ENCODE assay signal across 23 cellular contexts in the genomic region with DNA sequence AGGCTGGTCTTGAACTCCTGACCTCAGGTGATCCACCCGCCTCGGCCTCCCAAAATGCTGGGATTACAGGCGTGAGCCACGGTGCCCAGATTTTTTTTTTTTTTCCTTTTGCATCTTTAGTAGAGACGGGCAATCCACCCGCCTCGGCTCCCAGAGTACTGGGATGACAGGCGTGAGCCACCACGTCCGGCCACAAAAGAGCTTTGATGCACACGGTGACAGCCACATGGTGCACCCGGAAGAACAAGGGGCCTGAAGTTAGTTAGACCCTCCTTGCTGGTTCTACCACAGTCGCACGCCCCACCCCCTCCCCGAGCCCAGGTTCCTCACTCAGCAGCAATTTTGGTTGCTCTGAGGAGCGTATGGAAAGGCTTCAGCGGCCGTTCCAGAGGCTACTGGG.
"Had no signal": no experiment of that assay in that cellular context is flagged by ENCODE, and none has a peak within 500 bp of the region (broad histone marks: within the 10 kb centered on the region; RNA-seq: fewer than 3 reads in every experiment).

No MANE protein-coding gene starts in this region.

- H3K9me3 ChIP-seq: adrenal gland, ascending aorta, colonic mucosa, gastrocnemius medialis, thyroid gland had no signal

- H3K27me3 Mint-ChIP-seq: activated CD4-positive, alpha-beta T cell treated with anti-CD3 and anti-CD28 coated beads, Interleukin-2, amount 10 ng/mL, durations not matched to agents 24 days and 14 days; activated naive CD4-positive, alpha-beta T cell treated with anti-CD3 and anti-CD28 coated beads, Interleukin-2, amount 10 ng/mL, durations not matched to agents 7 days and 5 days; T-cell had no signal

- H3K4me1 Mint-ChIP-seq: activated CD4-positive, alpha-beta T cell treated with anti-CD3 and anti-CD28 coated beads, Interleukin-2, amount 10 ng/mL, durations not matched to agents 24 days and 14 days; activated naive CD4-positive, alpha-beta T cell treated with anti-CD3 and anti-CD28 coated beads, Interleukin-2, amount 10 ng/mL, durations not matched to agents 7 days and 5 days; endodermal cell; neural progenitor cell had no signal

- H3K27ac ChIP-seq: adrenal gland, ascending aorta, brain microvascular endothelial cell, colonic mucosa, esophagus squamous epithelium, gastrocnemius medialis, neural progenitor cell, thyroid gland, VCaP had no signal

- H2AFZ ChIP-seq: neural progenitor cell had no signal

- H3K4me3 Mint-ChIP-seq: activated CD4-positive, alpha-beta T cell treated with anti-CD3 and anti-CD28 coated beads, Interleukin-2, amount 10 ng/mL, durations not matched to agents 24 days and 14 days; activated naive CD4-positive, alpha-beta T cell treated with anti-CD3 and anti-CD28 coated beads, Interleukin-2, amount 10 ng/mL, durations not matched to agents 7 days and 5 days; endodermal cell; neural progenitor cell; T-cell; T-helper 2 cell treated with Interferon-gamma antibody and Interleukin-4, amounts not matched to agents 5 μg/mL and 100 μg/mL, for 36 hours had no signal

- H3K9ac ChIP-seq: neural progenitor cell had no signal

- H3K27ac Mint-ChIP-seq: activated CD4-positive, alpha-beta T cell treated with anti-CD3 and anti-CD28 coated beads, Interleukin-2, amount 10 ng/mL, durations not matched to agents 24 days and 14 days; neural progenitor cell; T-helper 2 cell treated with Interferon-gamma antibody and Interleukin-4, amounts not matched to agents 5 μg/mL and 100 μg/mL, for 36 hours had no signal

- H3K27me3 ChIP-seq: adrenal gland, ascending aorta, brain microvascular endothelial cell, colonic mucosa, esophagus squamous epithelium, gastrocnemius medialis, neural progenitor cell, thyroid gland had no signal

- ATAC-seq: activated CD4-positive, CD25-positive, alpha-beta regulatory T cell treated with anti-CD3 and anti-CD28 coated beads, Interleukin-2, amount 50 U/mL, for 24 hours; gastrocnemius medialis; SK-N-SH treated with all-trans-retinoic acid at 6 μM for 48 hours had no signal

- H3K4me3 ChIP-seq: adrenal gland, ascending aorta, colonic mucosa, esophagus squamous epithelium, gastrocnemius medialis, neural progenitor cell, thyroid gland had no signal

- H3K4me1 ChIP-seq: adrenal gland, ascending aorta, colonic mucosa, esophagus squamous epithelium, gastrocnemius medialis, neural progenitor cell, thyroid gland had no signal

- H3K4me2 ChIP-seq: neural progenitor cell had no signal

- DNase-seq: activated CD4-positive, alpha-beta T cell treated with anti-CD3 and anti-CD28 coated beads, Interleukin-2, amount 10 ng/mL, durations not matched to agents 24 days and 14 days; activated naive CD4-positive, alpha-beta T cell treated with anti-CD3 and anti-CD28 coated beads, Interleukin-2, amount 10 ng/mL, durations not matched to agents 7 days and 5 days; activated T-cell treated with anti-CD3 and anti-CD28 coated beads, Interleukin-2, amount 50 U/mL, for 48 hours; adrenal gland; brain microvascular endothelial cell; caudate nucleus; colonic mucosa; endodermal cell; esophagus squamous epithelium; gastrocnemius medialis; hippocampal formation; retina; stimulated activated CD4-positive, alpha-beta T cell treated with anti-CD3 and anti-CD28 coated beads, Interleukin-2, amount 100 ng/mL, for 48 hours; stimulated activated naive CD4-positive, alpha-beta T cell treated with Interleukin-2 at 50 U/mL for 16 hours; substantia nigra; thyroid gland had no signal
